8 cellular contexts compared by ENCODE assay signal in genomic region chr1:181166377-181167196, GRCh38.
A peak's percentile ranks its signal among the peaks of the same experiment; 100 is the strongest.
DNase-seq lines count a peak whose midpoint lies in the region; TF ChIP-seq lines count a peak whose summit lies in the region.

No MANE protein-coding gene starts in this region.

- peaks cover 0 to 19% (median 4%) of the 10 kb centered on the region in 4 donors for H3K9me3 ChIP-seq in Peyer's patch
- no peaks in the 10 kb centered on the region for H3K9me3 ChIP-seq in thyroid gland

- H3K36me3 ChIP-seq in Peyer's patch = no peaks in the 10 kb centered on the region
- H3K36me3 ChIP-seq in thyroid gland = no peaks in the 10 kb centered on the region

- no peak for TF ChIP-seq POLR2A in Peyer's patch (IDR thresholded peaks at IDR 0.05)
- TF ChIP-seq POLR2A in thyroid gland (IDR thresholded peaks at IDR 0.05) = no peak

- H3K4me1 ChIP-seq in Peyer's patch (no peaks in the 10 kb centered on the region), thyroid gland (no peaks in the 10 kb centered on the region)

- H3K4me3 ChIP-seq in Peyer's patch (no peak overlapping the region), thyroid gland (replicated peaks in 1 of 3) (no peak overlapping the region)

- DNase-seq in GDM1 (lab: John Stamatoyannopoulos, UW) = peak; percentile 73
- DNase-seq in H4 (ENCODE audit: low spot score) = peak; percentile 69
- DNase-seq in LHCN-M2 (ENCODE audit: low read depth) = peak; percentile 83
- peak in 2 of 3 donors; percentile 71 to 90 for DNase-seq in Peyer's patch
- DNase-seq in activated T-helper 1 cell treated with Interleukin-2 at 50 U/mL for 16 hours (ENCODE audit: low read depth) = peak; percentile 34
- DNase-seq in fibroblast of peridontal ligament (ENCODE audit: extremely low read depth) = peak; percentile 84
- peak in 39 of 56 donors; percentile 6 to 84 (median 43) for DNase-seq in nucleus accumbens (lab: John Stamatoyannopoulos, UW)
- DNase-seq in thyroid gland = peak; percentile 67 to 68

- H3K27ac ChIP-seq in Peyer's patch (no peak overlapping the region), thyroid gland (no peak overlapping the region)

- WGBS in thyroid gland, 2 donors = 38 to 40% methylated on average over 14 of the region's 14 CpGs

- TF ChIP-seq CTCF in Peyer's patch (IDR thresholded peaks at IDR 0.05) (peak; percentile 49 to 95 (median 86)), thyroid gland (IDR thresholded peaks at IDR 0.05) (peak; percentile 53 to 87 (median 79))

- H3K27me3 ChIP-seq in Peyer's patch (no peaks in the 10 kb centered on the region), thyroid gland (no peaks in the 10 kb centered on the region)

- intact Hi-C loops in thyroid gland (cut with DNase I) = loop anchor here (5.0 kb wide), 1 partner anchor 284 kb away; no protein-coding TSS in a partner anchor

Comparison
In these comparisons a context has a peak if more than half of its experiments do, and no peak if none do; other contexts are left out.
1. DNase-seq: peak in every context shown above with its lines; median percentile 84 in fibroblast of peridontal ligament; 83 in LHCN-M2; 80 in Peyer's patch; 73 in GDM1; 69 in H4; 68 in thyroid gland; 43 in nucleus accumbens; 34 in activated T-helper 1 cell treated with Interleukin-2 at 50 U/mL for 16 hours.